Comparison of ENCODE assay signal across 22 cellular contexts in genomic region chr21:41374177-41374712, GRCh38. TPM values are rescaled to one million over a fixed set of nuclear protein-coding genes. Genes with fewer than 3 reads are reported as not detected.
DNase-seq lines count a peak whose midpoint lies in the region; ATAC-seq, FAIRE-seq and TF ChIP-seq lines count a peak whose summit lies in the region.
"Had no signal": no experiment of that assay in that cellular context is flagged by ENCODE, and none has a peak within 500 bp of the region (broad histone marks: within the 10 kb centered on the region; RNA-seq: fewer than 3 reads in every experiment).

No MANE protein-coding gene starts in this region.

- POLR2A ChIA-PET in K562 (lab: Yijun Ruan, JAX) = interaction anchor here (0.6 kb wide), 1 partner anchor 36 kb away, joined by 3 read pairs; no protein-coding TSS in a partner anchor

- no peak for TF ChIP-seq POLR2A in K562 (conservative IDR thresholded peaks at IDR 0.05)

- H4K20me1 ChIP-seq in DND-41 (ENCODE audit: insufficient read depth, low read length) (peaks cover 20% of the 10 kb centered on the region; the same call in 1 of the 2 replicates), K562 (replicated peaks; ENCODE audit: control insufficient read depth, insufficient read depth, low read length) (no peaks in the 10 kb centered on the region)
- H4K20me1 ChIP-seq: BLaER1 had no signal

- no peak for TF ChIP-seq EP300 in K562 (IDR thresholded peaks at IDR 0.05; ENCODE audit: low read length)

- H3K4me3 ChIP-seq in DND-41 (ENCODE audit: low read depth in 1 of 2, low read length in 2 of 2) (no peak overlapping the region), LNCaP clone FGC (ENCODE audit: low read depth, low read length) (no peak overlapping the region), K562 (no peak overlapping the region), neutrophil (ENCODE audit: low read depth in 1 of 2, low read length in 1 of 2) (no peak overlapping the region)
- H3K4me3 ChIP-seq: BLaER1, MG63, Peyer's patch, SJCRH30 had no signal

- CTCF ChIA-PET in K562 (lab: Yijun Ruan, JAX; ENCODE audit: low intra/inter-chr PET ratio) = no interaction called here

- peaks cover 52% of the 10 kb centered on the region for H3K4me1 ChIP-seq in DND-41 (ENCODE audit: insufficient read depth, low read length)
- no peaks in the 10 kb centered on the region for H3K4me1 ChIP-seq in K562 (replicated peaks in 1 of 2; ENCODE audit: control insufficient read depth in 2 of 2, insufficient read depth in 2 of 2, low read length in 2 of 2)
- H3K4me1 ChIP-seq in neutrophil (ENCODE audit: control insufficient read depth in 1 of 2, insufficient read depth in 1 of 2, low read depth in 1 of 2, low read length in 1 of 2) = peaks cover 18 to 32% of the 10 kb centered on the region in 2 experiments
- H3K4me1 ChIP-seq: SJCRH30 had no signal

- H3K4me2 ChIP-seq in DND-41 (ENCODE audit: insufficient read depth, low read length) (peak overlapping the region; percentile 32), K562 (ENCODE audit: insufficient read depth, low read length) (no peak overlapping the region)
- H3K4me2 ChIP-seq: BLaER1 had no signal

- no peak for TF ChIP-seq CTCF in DND-41 (IDR thresholded peaks at IDR 0.05; ENCODE audit: borderline replicate concordance, extremely low read depth, low read length, poor library complexity, severe bottlenecking)
- TF ChIP-seq CTCF in LNCaP clone FGC (IDR thresholded peaks at IDR 0.05; ENCODE audit: control insufficient read depth, extremely low read depth, insufficient read depth) = peak; percentile 8; the same call in 1 of the 2 replicates
- peak in 1 of 3 experiments; percentile 15; a peak in 2 of 6 replicates for TF ChIP-seq CTCF in K562 (IDR thresholded peaks at IDR 0.05 in 2 of 3, conservative IDR thresholded peaks at IDR 0.05 in 1 of 3; ENCODE audit: insufficient read depth in 2 of 3, low read depth in 1 of 3, low read length in 3 of 3)
- peak; percentile 9 for TF ChIP-seq CTCF in neutrophil (IDR thresholded peaks at IDR 0.05)

- WGBS in K562 (ENCODE audit: insufficient coverage, low coverage, missing lambda C conversion rate) = 2% methylated on average over 12 of the region's 14 CpGs

- H3K27me3 ChIP-seq in DND-41 (ENCODE audit: insufficient read depth, low read length, poor library complexity) (no peaks in the 10 kb centered on the region), K562 (ENCODE audit: control insufficient read depth in 2 of 2, insufficient read depth in 2 of 2, low read length in 2 of 2) (peaks cover 17 to 45% of the 10 kb centered on the region in 2 experiments; a peak in 4 of 5 replicates), neutrophil (no peaks in the 10 kb centered on the region)
- H3K27me3 ChIP-seq: BLaER1, MG63, Peyer's patch had no signal

- no peaks in the 10 kb centered on the region for H3K9me1 ChIP-seq in K562 (ENCODE audit: control insufficient read depth, insufficient read depth, low read length)

- H3K27ac ChIP-seq in DND-41 (ENCODE audit: low read length) (no peak overlapping the region), K562 (ENCODE audit: extremely low read depth, low read depth, low read length) (no peak overlapping the region), neutrophil (no peak overlapping the region)
- H3K27ac ChIP-seq: BLaER1, Peyer's patch, SJCRH30 had no signal

- no peaks in the 10 kb centered on the region for H3K9me3 ChIP-seq in DND-41 (ENCODE audit: insufficient read depth, low read length, severe bottlenecking)
- no peaks in the 10 kb centered on the region for H3K9me3 ChIP-seq in K562 (replicated peaks; ENCODE audit: control insufficient read depth, insufficient read depth, low read depth, low read length)
- no peaks in the 10 kb centered on the region for H3K9me3 ChIP-seq in neutrophil
- H3K9me3 ChIP-seq: BLaER1, MG63, Peyer's patch, SJCRH30 had no signal

- H3K79me2 ChIP-seq in DND-41 (ENCODE audit: insufficient read depth, low read length) (peaks cover 62% of the 10 kb centered on the region), K562 (ENCODE audit: control insufficient read depth, insufficient read depth, low read length) (no peaks in the 10 kb centered on the region)

- BruUV-seq in K562 (replicated peaks; lab: Mats Ljungman, UMichigan) = no TSS peak

- H2AFZ ChIP-seq in DND-41 (ENCODE audit: low read depth, low read length) = no peak overlapping the region
- H2AFZ ChIP-seq in K562 (ENCODE audit: low read depth, low read length) = no peak overlapping the region

- intact Hi-C loops in K562 (cut with micrococcal nuclease) = no loop called here

- FAIRE-seq in K562 (lab: Jason Lieb, UNC) = no peak
- FAIRE-seq: GM12892 had no signal

- DNase-seq in DND-41 (no peak), LNCaP clone FGC (ENCODE audit: low read depth) (no peak), K562 (ENCODE audit: extremely low read depth in 1 of 4, low spot score in 3 of 4) (no peak)
- DNase-seq in stimulated activated naive CD4-positive, alpha-beta T cell (lab: John Stamatoyannopoulos, UW) = no peak
- no peak for DNase-seq in activated naive CD4-positive, alpha-beta T cell (lab: John Stamatoyannopoulos, UW)
- DNase-seq: CD4-positive, alpha-beta memory T cell; GOT3; Karpas-422; MG63; NCI-H1417; NCI-H1694 treated with DMSO at 0.1 percent for 48 hours; NCI-H2081 treated with DMSO at 0.1 percent for 48 hours; NCI-H2171 treated with DMSO at 0.1 percent for 48 hours; NCI-H524 treated with DMSO at 0.1 percent for 48 hours; SJCRH30 had no signal

- peaks cover 40% of the 10 kb centered on the region for H3K36me3 ChIP-seq in DND-41 (ENCODE audit: insufficient read depth, low read length)
- H3K36me3 ChIP-seq in K562 (ENCODE audit: control insufficient read depth, insufficient read depth, low read length) = no peaks in the 10 kb centered on the region
- H3K36me3 ChIP-seq in neutrophil = peaks cover 76% of the 10 kb centered on the region
- H3K36me3 ChIP-seq: MG63, SJCRH30 had no signal

- H3K9ac ChIP-seq in DND-41 (ENCODE audit: low read depth, low read length) (no peak overlapping the region), K562 (ENCODE audit: insufficient read depth in 1 of 2, low read depth in 2 of 2, low read length in 2 of 2) (no peak overlapping the region)
- H3K9ac ChIP-seq: BLaER1 had no signal

- no peak for ATAC-seq in DND-41 (ENCODE audit: insufficient read depth, low read depth)
- peak; percentile 55 for ATAC-seq in K562
- ATAC-seq in HG03439 (IDR thresholded peaks at IDR 0.05; ENCODE audit: unreplicated experiment) = no peak

- in situ Hi-C loops in K562 (cut with MboI) = no loop called here

- 0 out of 4 replicates have a peak, but pooled peaks of 1 of the 2 experiments have one; percentile 3 for TF ChIP-seq RAD21 in K562 (CRISPR knock-in tag; conservative IDR thresholded peaks at IDR 0.05 in 1 of 2, IDR thresholded peaks at IDR 0.05 in 1 of 2)

RNA-seq across cellular contexts. Expression of gene MX2, which starts 12.4 kb away (rescaled TPM):
- 0.65 TPM in 1 of 2 replicates, not detected in the other for total RNA-seq in K562 (2011; cell fraction: chromatin; rRNA removed; ENCODE audit: low replicate concordance)
- 0.79 TPM in 1 of 2 replicates, not detected in the other for total RNA-seq in K562 (2011; cell fraction: nucleolus; rRNA removed)
- total RNA-seq in K562 (2011; cell fraction: nucleoplasm; rRNA removed) = not detected in 2 replicates
- total RNA-seq in K562 (2014; rRNA removed) (0.36 and 1.1 TPM in 2 replicates), K562 (2014; rRNA removed; fragmentation: Illumina TruSeq; extraction: Trizol) (0.26 and 0.73 TPM in 2 replicates), K562 (2015; rRNA removed; fragmentation: Illumina TruSeq; extraction: Trizol) (0.57 and 0.58 TPM in 2 replicates), K562 (2021) (0.95 and 1.0 TPM in 2 replicates)
- polyA plus RNA-seq in K562 (2011; rRNA removed) (not detected in 2 replicates), K562 (2014; fragmentation: Illumina TruSeq; extraction: Trizol) (0.65 and 0.69 TPM in 2 replicates), K562 (2014; fragmentation: Nextera tagmentation; extraction: Ambion mirVana) (under 1 TPM; 0.10 to 0.18 TPM), K562 (2014; rRNA removed) (0.21 and 0.59 TPM in 2 replicates)
- polyA plus RNA-seq in K562 (2011; cell fraction: cytosol; rRNA removed) = 0.03 TPM in 1 of 2 replicates, not detected in the other
- 0.04 TPM in 1 of 2 replicates, not detected in the other for polyA plus RNA-seq in K562 (2011; cell fraction: nucleus; rRNA removed)
- 0.56 and 2.1 TPM in 2 replicates for polyA plus RNA-seq in K562 (2012)
- polyA minus RNA-seq in K562 (2011; rRNA and poly(A)+ RNA removed) = not detected in 2 replicates
- polyA minus RNA-seq in K562 (2011; cell fraction: cytosol; rRNA and poly(A)+ RNA removed) = not detected in 2 replicates
- not detected in 2 replicates for polyA minus RNA-seq in K562 (2011; cell fraction: nucleus; rRNA and poly(A)+ RNA removed)
- total RNA-seq: G401, SJCRH30 had no signal

RNA-seq across cellular contexts. Expression of gene MX1, which starts 51.8 kb away (rescaled TPM):
- not detected in 2 replicates for total RNA-seq in K562 (2011; cell fraction: chromatin; rRNA removed; ENCODE audit: low replicate concordance)
- total RNA-seq in K562 (2011; cell fraction: nucleolus; rRNA removed) = not detected in 2 replicates
- not detected in 2 replicates for total RNA-seq in K562 (2011; cell fraction: nucleoplasm; rRNA removed)
- total RNA-seq in K562 (2014; rRNA removed) (0.08 TPM in 1 of 2 replicates, not detected in the other), K562 (2014; rRNA removed; fragmentation: Illumina TruSeq; extraction: Trizol) (not detected in 2 replicates), K562 (2015; rRNA removed; fragmentation: Illumina TruSeq; extraction: Trizol) (0.07 TPM in 1 of 2 replicates, not detected in the other), K562 (2021) (0.51 and 0.78 TPM in 2 replicates)
- polyA plus RNA-seq in K562 (2011; rRNA removed) (0.07 TPM in 1 of 2 replicates, not detected in the other), K562 (2014; fragmentation: Illumina TruSeq; extraction: Trizol) (0.15 TPM in 1 of 2 replicates, not detected in the other), K562 (2014; fragmentation: Nextera tagmentation; extraction: Ambion mirVana) (not detected), K562 (2014; rRNA removed) (0.34 TPM in 1 of 2 replicates, not detected in the other)
- not detected in 2 replicates for polyA plus RNA-seq in K562 (2011; cell fraction: cytosol; rRNA removed)
- 0.06 TPM in 1 of 2 replicates, not detected in the other for polyA plus RNA-seq in K562 (2011; cell fraction: nucleus; rRNA removed)
- 0.22 and 0.30 TPM in 2 replicates for polyA plus RNA-seq in K562 (2012)
- polyA minus RNA-seq in K562 (2011; rRNA and poly(A)+ RNA removed) = 0.14 TPM in 1 of 2 replicates, not detected in the other
- polyA minus RNA-seq in K562 (2011; cell fraction: cytosol; rRNA and poly(A)+ RNA removed) = not detected in 2 replicates
- polyA minus RNA-seq in K562 (2011; cell fraction: nucleus; rRNA and poly(A)+ RNA removed) = not detected in 2 replicates
- total RNA-seq: G401, SJCRH30 had no signal

RNA-seq across cellular contexts. Expression of gene FAM3B, which starts 57.6 kb away (rescaled TPM):
- total RNA-seq in K562 (2011; cell fraction: chromatin; rRNA removed; ENCODE audit: low replicate concordance) = not detected in 2 replicates
- total RNA-seq in K562 (2011; cell fraction: nucleolus; rRNA removed) = not detected in 2 replicates
- total RNA-seq in K562 (2011; cell fraction: nucleoplasm; rRNA removed) = not detected in 2 replicates
- total RNA-seq in K562 (2014; rRNA removed) = not detected in 2 replicates
- not detected in 2 replicates for total RNA-seq in K562 (2014; rRNA removed; fragmentation: Illumina TruSeq; extraction: Trizol)
- 0.18 and 0.19 TPM in 2 replicates for total RNA-seq in K562 (2015; rRNA removed; fragmentation: Illumina TruSeq; extraction: Trizol)
- total RNA-seq in K562 (2021) = not detected in 2 replicates
- not detected in 2 replicates for polyA plus RNA-seq in K562 (2011; rRNA removed)
- not detected in 2 replicates for polyA plus RNA-seq in K562 (2011; cell fraction: cytosol; rRNA removed)
- polyA plus RNA-seq in K562 (2011; cell fraction: nucleus; rRNA removed) = not detected in 2 replicates
- polyA plus RNA-seq in K562 (2012) = 0.20 and 0.28 TPM in 2 replicates
- not detected in 2 replicates for polyA plus RNA-seq in K562 (2014; fragmentation: Illumina TruSeq; extraction: Trizol)
- polyA plus RNA-seq in K562 (2014; fragmentation: Nextera tagmentation; extraction: Ambion mirVana) = under 1 TPM; 0.07 to 0.17 TPM
- polyA plus RNA-seq in K562 (2014; rRNA removed) = 0.04 and 0.24 TPM in 2 replicates
- polyA minus RNA-seq in K562 (2011; rRNA and poly(A)+ RNA removed) = not detected in 2 replicates
- not detected in 2 replicates for polyA minus RNA-seq in K562 (2011; cell fraction: cytosol; rRNA and poly(A)+ RNA removed)
- not detected in 2 replicates for polyA minus RNA-seq in K562 (2011; cell fraction: nucleus; rRNA and poly(A)+ RNA removed)
- total RNA-seq: CD4-positive, alpha-beta memory T cell; G401; SJCRH30 had no signal
- polyA plus RNA-seq: CD4-positive, alpha-beta memory T cell; IgD-negative memory B cell had no signal
